In the genomic region with DNA sequence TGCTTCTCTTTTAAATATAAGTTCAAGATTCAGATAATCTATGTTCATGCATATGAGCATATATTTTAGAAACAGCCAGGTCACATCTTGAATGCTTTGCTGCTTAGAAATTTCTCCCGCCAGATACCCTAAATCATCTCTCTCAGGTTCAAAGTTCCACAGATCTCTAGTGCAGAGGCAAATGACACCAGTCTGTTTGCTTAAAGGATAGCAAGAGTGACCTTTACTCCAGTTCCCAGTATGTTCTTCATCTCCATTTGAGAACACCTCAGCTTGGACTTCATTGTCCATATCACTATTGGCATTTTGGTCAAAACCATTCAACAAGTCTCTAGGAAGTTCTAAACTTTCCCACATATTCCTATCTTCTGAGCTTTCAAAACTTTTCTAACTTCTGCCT, we compare ENCODE assay signal across 9 cellular contexts. TPM values are rescaled to one million over a fixed set of nuclear protein-coding genes. Genes with fewer than 3 reads are reported as not detected.
DNase-seq lines count a peak whose midpoint lies in the region; ATAC-seq and TF ChIP-seq lines count a peak whose summit lies in the region.
"Not testable (repeated sequence)": the region's sequence is repeated elsewhere in the genome, so short reads cannot be mapped to it uniquely, and the experiment has no call there.
"Had no signal": no experiment of that assay in that cellular context is flagged by ENCODE, and none has a peak within 500 bp of the region (broad histone marks: within the 10 kb centered on the region; RNA-seq: fewer than 3 reads in every experiment).

No MANE protein-coding gene starts in this region.

- not testable (repeated sequence) for H3F3A ChIP-seq in GM23338 (replicated peaks; ENCODE audit: low read depth)

- peaks cover 52% of the 10 kb centered on the region for H3K4me1 ChIP-seq in CD4-positive, CD25-positive, alpha-beta regulatory T cell (ENCODE audit: control insufficient read depth, insufficient read depth, low read length, poor library complexity, severe bottlenecking)
- peaks cover 16% of the 10 kb centered on the region for H3K4me1 ChIP-seq in GM23338 (ENCODE audit: insufficient read depth)
- not testable (repeated sequence) for H3K4me1 ChIP-seq in liver (ENCODE audit: control insufficient read depth in 4 of 4, insufficient read depth in 4 of 4, low read length in 3 of 4)

- not testable (repeated sequence) for H3K9me3 ChIP-seq in CD4-positive, CD25-positive, alpha-beta regulatory T cell (ENCODE audit: control insufficient read depth in 2 of 2, low read length in 2 of 2); liver (ENCODE audit: control insufficient read depth in 4 of 4, low read length in 3 of 4)

- not testable (repeated sequence) for H3K4me3 ChIP-seq in CD4-positive, CD25-positive, alpha-beta regulatory T cell (ENCODE audit: low read depth, low read length); GM23338; liver (ENCODE audit: low read depth in 1 of 3, low read length in 3 of 3)

- intact Hi-C loops in activated CD4-positive, alpha-beta T cell treated with anti-CD3 and anti-CD28 coated beads, Interleukin-2, amount 10 ng/mL, durations not matched to agents 24 days and 14 days (cut with micrococcal nuclease); activated T-helper 1 cell treated with anti-CD3 and anti-CD28 coated beads, Interleukin-12 subunit alpha, Interleukin-12 subunit beta, Interleukin-2, Interleukin-4 antibody, amounts not matched to agents 30 ng/mL and 10 ng/mL and 1 ng/mL, durations not matched to agents 14 hours and 24 hours and 36 hours (cut with micrococcal nuclease): not testable (repeated sequence)

- not testable (repeated sequence) for ATAC-seq in CD4-positive, CD25-positive, alpha-beta regulatory T cell (ENCODE audit: low read depth in 2 of 2); GM23338; natural killer cell treated with Interleukin-12 subunit alpha and Interleukin-12 subunit beta and Interleukin-15 and Interleukin-18, amount 100 ng/mL, for 72 hours; stimulated activated naive CD8-positive, alpha-beta T cell treated with anti-CD3 and anti-CD28 coated beads, Interleukin-15, amount 100 ng/mL, for 72 hours

- H3K27ac Mint-ChIP-seq in CD4-positive, CD25-positive, alpha-beta regulatory T cell = peak overlapping the region; percentile 23 to 94 (median 33)
- not testable (repeated sequence) for H3K27ac Mint-ChIP-seq in GM23338
- H3K27ac Mint-ChIP-seq in activated CD4-positive, alpha-beta T cell treated with anti-CD3 and anti-CD28 coated beads, Interleukin-2, amount 10 ng/mL, durations not matched to agents 24 days and 14 days = peak overlapping the region; percentile 83
- peak overlapping the region; percentile 62 for H3K27ac Mint-ChIP-seq in activated T-helper 1 cell treated with anti-CD3 and anti-CD28 coated beads, Interleukin-12 subunit alpha, Interleukin-12 subunit beta, Interleukin-2, Interleukin-4 antibody, amounts not matched to agents 30 ng/mL and 10 ng/mL and 1 ng/mL, durations not matched to agents 14 hours and 24 hours and 36 hours
- H3K27ac Mint-ChIP-seq in activated naive CD8-positive, alpha-beta T cell = peak overlapping the region; percentile 95
- peak overlapping the region; percentile 29 to 55 for H3K27ac Mint-ChIP-seq in natural killer cell treated with Interleukin-12 subunit alpha and Interleukin-12 subunit beta and Interleukin-15 and Interleukin-18, amount 100 ng/mL, for 72 hours
- peak overlapping the region in 1 of 2 donors; percentile 22 for H3K27ac Mint-ChIP-seq in stimulated activated naive CD8-positive, alpha-beta T cell treated with anti-CD3 and anti-CD28 coated beads, Interleukin-15, amount 100 ng/mL, for 72 hours

- H3K79me2 ChIP-seq in GM23338 (replicated peaks; ENCODE audit: insufficient read depth) = not testable (repeated sequence)

- not testable (repeated sequence) for DNase-seq in CD4-positive, CD25-positive, alpha-beta regulatory T cell; GM23338 (ENCODE audit: low spot score); activated CD4-positive, alpha-beta T cell treated with anti-CD3 and anti-CD28 coated beads, Interleukin-2, amount 10 ng/mL, durations not matched to agents 24 days and 14 days; activated T-helper 1 cell treated with anti-CD3 and anti-CD28 coated beads, Interleukin-12 subunit alpha, Interleukin-12 subunit beta, Interleukin-2, Interleukin-4 antibody, amounts not matched to agents 30 ng/mL and 10 ng/mL and 1 ng/mL, durations not matched to agents 14 hours and 24 hours and 36 hours (ENCODE audit: low spot score); natural killer cell treated with Interleukin-12 subunit alpha and Interleukin-12 subunit beta and Interleukin-15 and Interleukin-18, amount 100 ng/mL, for 72 hours (ENCODE audit: low spot score); stimulated activated naive CD8-positive, alpha-beta T cell treated with anti-CD3 and anti-CD28 coated beads, Interleukin-15, amount 100 ng/mL, for 72 hours

- not testable (repeated sequence) for TF ChIP-seq CTCF in GM23338 (conservative IDR thresholded peaks at IDR 0.05; ENCODE audit: low read depth in 2 of 2); liver (IDR thresholded peaks at IDR 0.05; ENCODE audit: low read depth, low read length, missing input control)

- 0 out of 2 replicates have a peak overlapping the region, but pooled peaks have one; percentile 14 for H3K4me2 ChIP-seq in GM23338

- H3K36me3 Mint-ChIP-seq in CD4-positive, CD25-positive, alpha-beta regulatory T cell = not testable (repeated sequence)
- peaks cover 14% of the 10 kb centered on the region; the same call in 2 of the 3 replicates for H3K36me3 Mint-ChIP-seq in GM23338 (ENCODE audit: low read depth)
- peaks cover 20% of the 10 kb centered on the region for H3K36me3 Mint-ChIP-seq in activated CD4-positive, alpha-beta T cell treated with anti-CD3 and anti-CD28 coated beads, Interleukin-2, amount 10 ng/mL, durations not matched to agents 24 days and 14 days (ENCODE audit: low read depth)
- peaks cover 21% of the 10 kb centered on the region for H3K36me3 Mint-ChIP-seq in activated T-helper 1 cell treated with anti-CD3 and anti-CD28 coated beads, Interleukin-12 subunit alpha, Interleukin-12 subunit beta, Interleukin-2, Interleukin-4 antibody, amounts not matched to agents 30 ng/mL and 10 ng/mL and 1 ng/mL, durations not matched to agents 14 hours and 24 hours and 36 hours (ENCODE audit: low read depth)
- peaks cover 11% of the 10 kb centered on the region for H3K36me3 Mint-ChIP-seq in activated naive CD8-positive, alpha-beta T cell
- peaks cover 24% of the 10 kb centered on the region for H3K36me3 Mint-ChIP-seq in natural killer cell treated with Interleukin-12 subunit alpha and Interleukin-12 subunit beta and Interleukin-15 and Interleukin-18, amount 100 ng/mL, for 72 hours

- peaks cover 0 to 12% (median 2%) of the 10 kb centered on the region in 7 donors for H3K9me3 Mint-ChIP-seq in CD4-positive, CD25-positive, alpha-beta regulatory T cell
- peaks cover 11% of the 10 kb centered on the region; the same call in 2 of the 3 replicates for H3K9me3 Mint-ChIP-seq in GM23338
- H3K9me3 Mint-ChIP-seq in activated CD4-positive, alpha-beta T cell treated with anti-CD3 and anti-CD28 coated beads, Interleukin-2, amount 10 ng/mL, durations not matched to agents 24 days and 14 days = peaks cover 25% of the 10 kb centered on the region
- peaks cover 25% of the 10 kb centered on the region for H3K9me3 Mint-ChIP-seq in activated T-helper 1 cell treated with anti-CD3 and anti-CD28 coated beads, Interleukin-12 subunit alpha, Interleukin-12 subunit beta, Interleukin-2, Interleukin-4 antibody, amounts not matched to agents 30 ng/mL and 10 ng/mL and 1 ng/mL, durations not matched to agents 14 hours and 24 hours and 36 hours
- H3K9me3 Mint-ChIP-seq in activated naive CD8-positive, alpha-beta T cell (ENCODE audit: low read depth) = not testable (repeated sequence)
- H3K9me3 Mint-ChIP-seq in natural killer cell treated with Interleukin-12 subunit alpha and Interleukin-12 subunit beta and Interleukin-15 and Interleukin-18, amount 100 ng/mL, for 72 hours = peaks cover 17% of the 10 kb centered on the region
- H3K9me3 Mint-ChIP-seq in stimulated activated naive CD8-positive, alpha-beta T cell treated with anti-CD3 and anti-CD28 coated beads, Interleukin-15, amount 100 ng/mL, for 72 hours = peaks cover 19 to 20% of the 10 kb centered on the region in 2 donors

- not testable (repeated sequence) for H3K27me3 Mint-ChIP-seq in CD4-positive, CD25-positive, alpha-beta regulatory T cell; GM23338 (ENCODE audit: insufficient read depth, low read depth, poor library complexity); activated CD4-positive, alpha-beta T cell treated with anti-CD3 and anti-CD28 coated beads, Interleukin-2, amount 10 ng/mL, durations not matched to agents 24 days and 14 days; activated T-helper 1 cell treated with anti-CD3 and anti-CD28 coated beads, Interleukin-12 subunit alpha, Interleukin-12 subunit beta, Interleukin-2, Interleukin-4 antibody, amounts not matched to agents 30 ng/mL and 10 ng/mL and 1 ng/mL, durations not matched to agents 14 hours and 24 hours and 36 hours (ENCODE audit: insufficient read depth); activated naive CD8-positive, alpha-beta T cell; natural killer cell treated with Interleukin-12 subunit alpha and Interleukin-12 subunit beta and Interleukin-15 and Interleukin-18, amount 100 ng/mL, for 72 hours; stimulated activated naive CD8-positive, alpha-beta T cell treated with anti-CD3 and anti-CD28 coated beads, Interleukin-15, amount 100 ng/mL, for 72 hours

- not testable (repeated sequence) for H4K20me1 ChIP-seq in GM23338 (replicated peaks; ENCODE audit: insufficient read depth)

- TF ChIP-seq RAD21 in liver (IDR thresholded peaks at IDR 0.05) = not testable (repeated sequence)

- H3K27me3 ChIP-seq in CD4-positive, CD25-positive, alpha-beta regulatory T cell (ENCODE audit: control insufficient read depth, insufficient read depth, low read length); GM23338 (ENCODE audit: insufficient read depth); liver (ENCODE audit: control insufficient read depth in 4 of 4, insufficient read depth in 4 of 4, low read length in 3 of 4): not testable (repeated sequence)

- peak overlapping the region in 1 of 4 donors; percentile 27 for H3K4me3 Mint-ChIP-seq in CD4-positive, CD25-positive, alpha-beta regulatory T cell
- not testable (repeated sequence) for H3K4me3 Mint-ChIP-seq in GM23338; activated CD4-positive, alpha-beta T cell treated with anti-CD3 and anti-CD28 coated beads, Interleukin-2, amount 10 ng/mL, durations not matched to agents 24 days and 14 days; activated T-helper 1 cell treated with anti-CD3 and anti-CD28 coated beads, Interleukin-12 subunit alpha, Interleukin-12 subunit beta, Interleukin-2, Interleukin-4 antibody, amounts not matched to agents 30 ng/mL and 10 ng/mL and 1 ng/mL, durations not matched to agents 14 hours and 24 hours and 36 hours; activated naive CD8-positive, alpha-beta T cell
- H3K4me3 Mint-ChIP-seq in natural killer cell treated with Interleukin-12 subunit alpha and Interleukin-12 subunit beta and Interleukin-15 and Interleukin-18, amount 100 ng/mL, for 72 hours = peak overlapping the region; percentile 30
- H3K4me3 Mint-ChIP-seq in stimulated activated naive CD8-positive, alpha-beta T cell treated with anti-CD3 and anti-CD28 coated beads, Interleukin-15, amount 100 ng/mL, for 72 hours = peak overlapping the region; percentile 57 to 66

- H3K27ac ChIP-seq in CD4-positive, CD25-positive, alpha-beta regulatory T cell (ENCODE audit: insufficient read depth, low read length, poor library complexity, severe bottlenecking); GM23338 (ENCODE audit: low read depth); liver (ENCODE audit: low read depth in 1 of 2, low read length in 2 of 2): not testable (repeated sequence)

- not testable (repeated sequence) for H3K9ac ChIP-seq in liver (ENCODE audit: low read depth in 1 of 2, low read length in 2 of 2)

- peaks cover 29 to 93% (median 57%) of the 10 kb centered on the region in 4 donors for H3K4me1 Mint-ChIP-seq in CD4-positive, CD25-positive, alpha-beta regulatory T cell
- peaks cover 26% of the 10 kb centered on the region for H3K4me1 Mint-ChIP-seq in GM23338
- H3K4me1 Mint-ChIP-seq in activated CD4-positive, alpha-beta T cell treated with anti-CD3 and anti-CD28 coated beads, Interleukin-2, amount 10 ng/mL, durations not matched to agents 24 days and 14 days = peaks cover 51% of the 10 kb centered on the region
- H3K4me1 Mint-ChIP-seq in activated T-helper 1 cell treated with anti-CD3 and anti-CD28 coated beads, Interleukin-12 subunit alpha, Interleukin-12 subunit beta, Interleukin-2, Interleukin-4 antibody, amounts not matched to agents 30 ng/mL and 10 ng/mL and 1 ng/mL, durations not matched to agents 14 hours and 24 hours and 36 hours (ENCODE audit: low read depth) = peaks cover 55% of the 10 kb centered on the region
- peaks cover 88% of the 10 kb centered on the region for H3K4me1 Mint-ChIP-seq in activated naive CD8-positive, alpha-beta T cell (ENCODE audit: low read depth)
- peaks cover 50% of the 10 kb centered on the region in 2 donors for H3K4me1 Mint-ChIP-seq in natural killer cell treated with Interleukin-12 subunit alpha and Interleukin-12 subunit beta and Interleukin-15 and Interleukin-18, amount 100 ng/mL, for 72 hours (ENCODE audit: low read depth in 2 of 2)
- peaks cover 85% of the 10 kb centered on the region for H3K4me1 Mint-ChIP-seq in stimulated activated naive CD8-positive, alpha-beta T cell treated with anti-CD3 and anti-CD28 coated beads, Interleukin-15, amount 100 ng/mL, for 72 hours

- H3K9me2 ChIP-seq in GM23338 (ENCODE audit: insufficient read depth) = peaks cover 29% of the 10 kb centered on the region

- not testable (repeated sequence) for H2AFZ ChIP-seq in GM23338

- 39% methylated on average over 1 of the region's 1 CpG for WGBS in liver

- H3K36me3 ChIP-seq in CD4-positive, CD25-positive, alpha-beta regulatory T cell (ENCODE audit: control insufficient read depth, insufficient read depth, low read length); GM23338 (ENCODE audit: insufficient read depth); liver (ENCODE audit: control insufficient read depth in 4 of 4, insufficient read depth in 3 of 4, low read depth in 1 of 4, low read length in 3 of 4): not testable (repeated sequence)

RNA-seq across cellular contexts. Expression of gene PTPRC, which starts 37.5 kb away (rescaled TPM):
- total RNA-seq in CD4-positive, CD25-positive, alpha-beta regulatory T cell = 946 TPM
- polyA plus RNA-seq in CD4-positive, CD25-positive, alpha-beta regulatory T cell = 1,000 to 10,000 TPM; 1,055 to 1,099 (median 1,073) TPM
- total RNA-seq in GM23338 (2014; rRNA removed; shearing (Covaris generic)) = 0.10 TPM in 1 of 2 replicates, not detected in the other
- 0.43 and 0.52 TPM in 2 replicates for polyA plus RNA-seq in GM23338 (2016; fragmentation: Nextera tagmentation; extraction: Ambion mirVana)
- 436 and 438 TPM in 2 replicates for total RNA-seq in activated CD4-positive, alpha-beta T cell treated with anti-CD3 and anti-CD28 coated beads, Interleukin-2, amount 10 ng/mL, durations not matched to agents 24 days and 14 days
- total RNA-seq in activated T-helper 1 cell treated with anti-CD3 and anti-CD28 coated beads, Interleukin-12 subunit alpha, Interleukin-12 subunit beta, Interleukin-2, Interleukin-4 antibody, amounts not matched to agents 30 ng/mL and 10 ng/mL and 1 ng/mL, durations not matched to agents 14 hours and 24 hours and 36 hours = 512 and 516 TPM in 2 replicates
- total RNA-seq in liver = 10 to 100 TPM; 25.2 to 34.1 TPM
- 1 to 10 TPM; 5.8 to 7.3 TPM for polyA plus RNA-seq in liver
- total RNA-seq in natural killer cell treated with Interleukin-12 subunit alpha and Interleukin-12 subunit beta and Interleukin-15 and Interleukin-18, amount 100 ng/mL, for 72 hours = 100 to 1,000 TPM; 334 to 761 TPM
- total RNA-seq: MCF 10A had no signal

Comparison
In these comparisons a context has a peak if more than half of its experiments do, and no peak if none do; other contexts are left out.
1. RNA of gene PTPRC, which starts 37.5 kb away (total RNA-seq): 946 TPM in CD4-positive, CD25-positive, alpha-beta regulatory T cell (single experiment), 334 to 761 TPM in natural killer cell treated with Interleukin-12 subunit alpha and Interleukin-12 subunit beta and Interleukin-15 and Interleukin-18, amount 100 ng/mL, for 72 hours, 512 to 516 TPM in activated T-helper 1 cell treated with anti-CD3 and anti-CD28 coated beads, Interleukin-12 subunit alpha, Interleukin-12 subunit beta, Interleukin-2, Interleukin-4 antibody, amounts not matched to agents 30 ng/mL and 10 ng/mL and 1 ng/mL, durations not matched to agents 14 hours and 24 hours and 36 hours, 436 to 438 TPM in activated CD4-positive, alpha-beta T cell treated with anti-CD3 and anti-CD28 coated beads, Interleukin-2, amount 10 ng/mL, durations not matched to agents 24 days and 14 days and 25.2 to 34.1 TPM in liver; 0.10 TPM in GM23338; every median in the first group is over 10 times any median in the second.